ENCODE assay signal across 8 cellular contexts in genomic region chrX:102067966-102068723, GRCh38. TPM values are rescaled to one million over a fixed set of nuclear protein-coding genes. Genes with fewer than 3 reads are reported as not detected.
DNase-seq lines count a peak whose midpoint lies in the region; FAIRE-seq and TF ChIP-seq lines count a peak whose summit lies in the region.

No MANE protein-coding gene starts in this region.

- no peaks in the 10 kb centered on the region for H3K36me3 ChIP-seq in A673 (ENCODE audit: insufficient read depth, low read length, poor library complexity, severe bottlenecking)
- no peaks in the 10 kb centered on the region for H3K36me3 ChIP-seq in parathyroid adenoma (ENCODE audit: control insufficient read depth, insufficient read depth, low read length)

- H3K4me2 ChIP-seq in parathyroid adenoma (ENCODE audit: low read length), result no peak overlapping the region

- no peak for TF ChIP-seq POLR2A in H54 (IDR thresholded peaks at IDR 0.05; ENCODE audit: low read depth, low read length)

- POLR2A ChIA-PET in A673 (lab: Charles Lee; ENCODE audit: low non-redundant PET), result no interaction called here

- no peak for FAIRE-seq in H54 (lab: Jason Lieb, UNC)

- no peak overlapping the region for H2AFZ ChIP-seq in parathyroid adenoma

- H3K27ac ChIP-seq in A673 (ENCODE audit: low read depth, low read length, poor library complexity, severe bottlenecking) (no peak overlapping the region), parathyroid adenoma (no peak overlapping the region)

- CTCF ChIA-PET in A673 (lab: Charles Lee), result interaction anchor here (0.5 to 1.3 kb wide), 5 partner anchors 28 to 1422 kb away, joined by 3 to 7 read pairs (median 5); partner anchors contain the start of gene TMSB15A

- DNase-seq in A673 (ENCODE audit: low spot score), result peak; percentile 43
- DNase-seq in GM04504 (ENCODE audit: low read depth), result peak; percentile 9
- peak; percentile 5 for DNase-seq in NCI-H526 treated with DMSO at 0.1 percent for 48 hours (lab: John Stamatoyannopoulos, UW)
- peak; percentile 13 for DNase-seq in effector CD4-positive, alpha-beta T cell
- no peak for DNase-seq in H54 (ENCODE audit: insufficient read length, low spot score)
- no peak for DNase-seq in islet precursor cell
- DNase-seq in germinal center (ENCODE audit: low spot score), result no peak

- H3K9ac ChIP-seq in parathyroid adenoma, result no peak overlapping the region

- H3K27me3 ChIP-seq in A673 (replicated peaks; ENCODE audit: insufficient read depth, low read depth, low read length, poor library complexity) (no peaks in the 10 kb centered on the region), parathyroid adenoma (ENCODE audit: control insufficient read depth, insufficient read depth, low read length) (no peaks in the 10 kb centered on the region)

- TF ChIP-seq CTCF in A673 (conservative IDR thresholded peaks at IDR 0.05; ENCODE audit: low read depth, low read length), result peak; percentile 65
- TF ChIP-seq CTCF in parathyroid adenoma (IDR thresholded peaks at IDR 0.05), result peak; percentile 34

- no TSS peak for BruUV-seq in A673 (replicated peaks; lab: Mats Ljungman, UMichigan)

- no peaks in the 10 kb centered on the region for H3K79me2 ChIP-seq in parathyroid adenoma

- H3K4me3 ChIP-seq in A673 (ENCODE audit: low read depth, low read length, poor library complexity, severe bottlenecking), result no peak overlapping the region
- no peak overlapping the region for H3K4me3 ChIP-seq in parathyroid adenoma (ENCODE audit: low read depth, low read length)

- intact Hi-C loops in A673 (cut with micrococcal nuclease; ENCODE audit: unreplicated experiment), result loop anchor here (5.0 kb wide), 1 partner anchor 471 kb away; no protein-coding TSS in a partner anchor

- H3K4me1 ChIP-seq in A673 (ENCODE audit: insufficient read depth, low read length, poor library complexity, severe bottlenecking) (no peaks in the 10 kb centered on the region), parathyroid adenoma (no peaks in the 10 kb centered on the region)

- peaks cover 17% of the 10 kb centered on the region for H3K9me3 ChIP-seq in A673 (ENCODE audit: low read depth, low read length, poor library complexity, severe bottlenecking)
- H3K9me3 ChIP-seq in parathyroid adenoma (ENCODE audit: control insufficient read depth, low read length), result no peaks in the 10 kb centered on the region

RNA-seq across cellular contexts. Expression of gene TCEAL2, which starts 57.3 kb away (rescaled TPM):
- total RNA-seq in A673 (2021), result 0.28 TPM in 1 of 2 replicates, not detected in the other

Comparison
In these comparisons a context has a peak if more than half of its experiments do, and no peak if none do; other contexts are left out.
1. DNase-seq: peak in A673 (single experiment), GM04504 (single experiment), NCI-H526 treated with DMSO at 0.1 percent for 48 hours (single experiment) and effector CD4-positive, alpha-beta T cell (single experiment); none in H54 (single experiment), islet precursor cell (single experiment) and germinal center (single experiment).